8 cellular contexts compared by ENCODE assay signal in the genomic region with DNA sequence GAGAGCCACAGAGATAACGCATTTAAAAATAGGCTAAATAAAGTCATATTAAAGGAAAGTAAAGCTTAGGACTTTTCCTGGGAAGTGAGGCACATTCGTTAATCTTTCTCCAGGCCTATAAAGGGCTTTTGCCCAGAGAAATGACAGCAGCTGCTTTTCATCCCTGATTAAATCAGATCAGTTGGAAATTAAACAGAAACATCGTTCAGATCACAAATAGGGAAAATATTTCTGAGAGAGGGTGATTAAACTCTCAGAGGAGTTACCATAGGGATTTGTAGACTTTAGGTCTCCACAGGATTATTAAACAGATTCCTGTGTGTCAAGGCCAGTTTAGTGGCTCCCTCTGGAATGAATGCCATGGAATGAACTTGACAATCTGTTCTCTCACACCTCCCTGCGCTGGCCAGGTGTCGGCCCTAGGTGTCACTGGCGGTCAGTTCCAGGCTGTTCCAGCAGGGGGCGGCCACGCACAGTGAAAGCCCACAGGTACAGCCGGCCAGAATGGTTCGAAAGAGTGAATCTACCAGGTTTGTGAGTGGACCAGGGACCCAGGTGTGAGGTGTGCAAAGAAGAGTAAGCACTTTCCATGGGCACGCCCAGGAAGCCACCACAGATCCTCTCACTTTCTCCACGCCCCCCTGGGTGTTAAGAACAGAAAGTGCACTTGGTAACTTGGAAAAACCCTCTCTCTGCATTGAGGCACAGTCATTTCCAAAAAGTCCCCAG.
DNase-seq lines count a peak whose midpoint lies in the region; ATAC-seq and TF ChIP-seq lines count a peak whose summit lies in the region.

No MANE protein-coding gene starts in this region.

- H3K36me3 ChIP-seq in GM06990 (ENCODE audit: control insufficient read depth, insufficient read depth, low read length), result no peaks in the 10 kb centered on the region
- H3K36me3 ChIP-seq in cardiac muscle cell, result no peaks in the 10 kb centered on the region
- H3K36me3 ChIP-seq in aorta (ENCODE audit: control insufficient read depth in 1 of 2, insufficient read depth in 2 of 2, low read length in 1 of 2), result no peaks in the 10 kb centered on the region

- DNase-seq in GM06990 (ENCODE audit: extremely low read depth, insufficient read length) (peak; percentile 62), KBM-7 (peak; percentile 73), cardiac muscle cell (ENCODE audit: low read depth in 1 of 2, low spot score in 1 of 2) (peak; percentile 69 to 84), pulmonary artery endothelial cell (ENCODE audit: low read depth, low spot score) (peak; percentile 41), aorta (peak; percentile 76 to 93)

- no peak overlapping the region for H3K4me3 Mint-ChIP-seq in activated naive CD4-positive, alpha-beta T cell treated with anti-CD3 and anti-CD28 coated beads, Interleukin-2, amount 50 U/mL, for 24 hours

- H3K27me3 ChIP-seq in GM06990 (replicated peaks; ENCODE audit: control insufficient read depth, insufficient read depth, low read length) (no peaks in the 10 kb centered on the region; the same call in 1 of the 2 replicates), cardiac muscle cell (no peaks in the 10 kb centered on the region), aorta (ENCODE audit: control insufficient read depth in 1 of 2, insufficient read depth in 2 of 2, low read length in 1 of 2) (no peaks in the 10 kb centered on the region)

- no peaks in the 10 kb centered on the region for H3K9me3 ChIP-seq in cardiac muscle cell (ENCODE audit: low read depth)
- H3K9me3 ChIP-seq in aorta (ENCODE audit: control insufficient read depth, low read length), result no peaks in the 10 kb centered on the region

- no peak overlapping the region for H3K27ac ChIP-seq in cardiac muscle cell
- H3K27ac ChIP-seq in aorta (ENCODE audit: low read depth in 1 of 2, low read length in 2 of 2), result no peak overlapping the region

- H3K9me3 Mint-ChIP-seq in activated naive CD4-positive, alpha-beta T cell treated with anti-CD3 and anti-CD28 coated beads, Interleukin-2, amount 50 U/mL, for 24 hours, result no peaks in the 10 kb centered on the region

- TF ChIP-seq CTCF in GM06990 (IDR thresholded peaks at IDR 0.05; ENCODE audit: insufficient read depth, low read length, poor library complexity, severe bottlenecking) (peak; percentile 100), cardiac muscle cell (IDR thresholded peaks at IDR 0.05; ENCODE audit: low read depth, low read length) (peak; percentile 99)

- ATAC-seq in GM21786 (IDR thresholded peaks at IDR 0.05; ENCODE audit: unreplicated experiment) (peak; percentile 87), SK-N-SH treated with all-trans-retinoic acid at 6 μM for 48 hours (peak; percentile 95), aorta (ENCODE audit: low FRiP score) (peak; percentile 91)

- peaks cover 3% of the 10 kb centered on the region for H3K27me3 Mint-ChIP-seq in activated naive CD4-positive, alpha-beta T cell treated with anti-CD3 and anti-CD28 coated beads, Interleukin-2, amount 50 U/mL, for 24 hours

- H3K4me3 ChIP-seq in GM06990 (replicated peaks; ENCODE audit: low read depth, low read length) (no peak overlapping the region), cardiac muscle cell (no peak overlapping the region), aorta (ENCODE audit: low read length in 2 of 2) (no peak overlapping the region)

- no peaks in the 10 kb centered on the region for H3K36me3 Mint-ChIP-seq in activated naive CD4-positive, alpha-beta T cell treated with anti-CD3 and anti-CD28 coated beads, Interleukin-2, amount 50 U/mL, for 24 hours

- intact Hi-C loops in aorta (cut with DNase I), result loop anchor here (5.0 to 10.0 kb wide), 4 partner anchors 113 to 937 kb away; partner anchors contain the start of gene THBS1 (in 2 of the 2)

- in situ Hi-C loops in KBM-7 (cut with MboI; ENCODE audit: low pct_unique_long_range_greater_than_20kb, low sequenced_read_pairs), result no loop called here

- WGBS in aorta, 2 donors, result 20 to 24% methylated on average over 12 of the region's 12 CpGs

- H3K4me1 ChIP-seq in cardiac muscle cell (ENCODE audit: low read depth) (no peaks in the 10 kb centered on the region), aorta (ENCODE audit: control insufficient read depth in 1 of 2, insufficient read depth in 2 of 2, low read length in 2 of 2) (no peaks in the 10 kb centered on the region)

- peak overlapping the region; percentile 68 for H3K27ac Mint-ChIP-seq in activated naive CD4-positive, alpha-beta T cell treated with anti-CD3 and anti-CD28 coated beads, Interleukin-2, amount 50 U/mL, for 24 hours

- H3K4me1 Mint-ChIP-seq in activated naive CD4-positive, alpha-beta T cell treated with anti-CD3 and anti-CD28 coated beads, Interleukin-2, amount 50 U/mL, for 24 hours, result peaks cover 5% of the 10 kb centered on the region

TF ChIP-seq in SK-N-SH treated with all-trans-retinoic acid at 6 μM for 48 hours, 23 proteins besides CTCF, POLR2A, EP300 and RAD21 (continues in another document):
- TF ChIP-seq RARB (CRISPR knock-in tag; IDR thresholded peaks at IDR 0.05), result no peak
- TF ChIP-seq, protein P1, sequence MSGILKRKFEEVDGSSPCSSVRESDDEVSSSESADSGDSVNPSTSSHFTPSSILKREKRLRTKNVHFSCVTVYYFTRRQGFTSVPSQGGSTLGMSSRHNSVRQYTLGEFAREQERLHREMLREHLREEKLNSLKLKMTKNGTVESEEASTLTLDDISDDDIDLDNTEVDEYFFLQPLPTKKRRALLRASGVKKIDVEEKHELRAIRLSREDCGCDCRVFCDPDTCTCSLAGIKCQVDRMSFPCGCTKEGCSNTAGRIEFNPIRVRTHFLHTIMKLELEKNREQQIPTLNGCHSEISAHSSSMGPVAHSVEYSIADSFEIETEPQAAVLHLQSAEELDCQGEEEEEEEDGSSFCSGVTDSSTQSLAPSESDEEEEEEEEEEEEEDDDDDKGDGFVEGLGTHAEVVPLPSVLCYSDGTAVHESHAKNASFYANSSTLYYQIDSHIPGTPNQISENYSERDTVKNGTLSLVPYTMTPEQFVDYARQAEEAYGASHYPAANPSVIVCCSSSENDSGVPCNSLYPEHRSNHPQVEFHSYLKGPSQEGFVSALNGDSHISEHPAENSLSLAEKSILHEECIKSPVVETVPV (CRISPR knock-in tag; IDR thresholded peaks at IDR 0.05), result peak; percentile 82
- no peak for TF ChIP-seq SNAI2 (CRISPR knock-in tag; IDR thresholded peaks at IDR 0.05)
- TF ChIP-seq ZC3H10 (CRISPR knock-in tag; IDR thresholded peaks at IDR 0.05), result no peak
- TF ChIP-seq TCF4 (CRISPR knock-in tag; IDR thresholded peaks at IDR 0.05; ENCODE audit: borderline replicate concordance), result no peak; the same call in 1 of the 2 replicates
- no peak for TF ChIP-seq ZNF70 (CRISPR knock-in tag; IDR thresholded peaks at IDR 0.05)
- no peak for TF ChIP-seq GLIS3 (CRISPR knock-in tag; IDR thresholded peaks at IDR 0.05)
- no peak for TF ChIP-seq ZFP30 (CRISPR knock-in tag; IDR thresholded peaks at IDR 0.05)
- TF ChIP-seq ESRRG (CRISPR knock-in tag; IDR thresholded peaks at IDR 0.05), result no peak
- no peak for TF ChIP-seq ZFP3 (CRISPR knock-in tag; IDR thresholded peaks at IDR 0.05)
- peak; percentile 70 for TF ChIP-seq TSHZ2 (CRISPR knock-in tag; IDR thresholded peaks at IDR 0.05)
- TF ChIP-seq, protein P2, sequence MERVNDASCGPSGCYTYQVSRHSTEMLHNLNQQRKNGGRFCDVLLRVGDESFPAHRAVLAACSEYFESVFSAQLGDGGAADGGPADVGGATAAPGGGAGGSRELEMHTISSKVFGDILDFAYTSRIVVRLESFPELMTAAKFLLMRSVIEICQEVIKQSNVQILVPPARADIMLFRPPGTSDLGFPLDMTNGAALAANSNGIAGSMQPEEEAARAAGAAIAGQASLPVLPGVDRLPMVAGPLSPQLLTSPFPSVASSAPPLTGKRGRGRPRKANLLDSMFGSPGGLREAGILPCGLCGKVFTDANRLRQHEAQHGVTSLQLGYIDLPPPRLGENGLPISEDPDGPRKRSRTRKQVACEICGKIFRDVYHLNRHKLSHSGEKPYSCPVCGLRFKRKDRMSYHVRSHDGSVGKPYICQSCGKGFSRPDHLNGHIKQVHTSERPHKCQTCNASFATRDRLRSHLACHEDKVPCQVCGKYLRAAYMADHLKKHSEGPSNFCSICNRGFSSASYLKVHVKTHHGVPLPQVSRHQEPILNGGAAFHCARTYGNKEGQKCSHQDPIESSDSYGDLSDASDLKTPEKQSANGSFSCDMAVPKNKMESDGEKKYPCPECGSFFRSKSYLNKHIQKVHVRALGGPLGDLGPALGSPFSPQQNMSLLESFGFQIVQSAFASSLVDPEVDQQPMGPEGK (CRISPR knock-in tag; IDR thresholded peaks at IDR 0.05; ENCODE audit: borderline replicate concordance), result 0 out of 2 replicates have a peak, but pooled peaks have one; percentile 48
- no peak for TF ChIP-seq ZNF8 (CRISPR knock-in tag; IDR thresholded peaks at IDR 0.05)
- TF ChIP-seq ISL1 (CRISPR knock-in tag; IDR thresholded peaks at IDR 0.05), result peak; percentile 87
